Comparison of ENCODE assay signal across 8 cellular contexts in genomic region chr1:220879090-220879508, GRCh38. TPM values are rescaled to one million over a fixed set of nuclear protein-coding genes. Genes with fewer than 3 reads are reported as not detected.
A peak's percentile ranks its signal among the peaks of the same experiment; 100 is the strongest.
DNase-seq lines count a peak whose midpoint lies in the region; ATAC-seq and TF ChIP-seq lines count a peak whose summit lies in the region.

Gene HLX (plus strand): TSS chr1:220879443. CDS start chr1:220879858, 415 bp downstream.

- peaks cover 34% of the 10 kb centered on the region for H3K4me1 Mint-ChIP-seq in activated CD4-positive, alpha-beta memory T cell treated with anti-CD3 and anti-CD28 coated beads for 36 hours (ENCODE audit: low read depth)
- H3K4me1 Mint-ChIP-seq in type B pancreatic cell (ENCODE audit: unreplicated experiment) = peaks cover 28% of the 10 kb centered on the region

- H3K9me3 ChIP-seq in fibroblast of lung (ENCODE audit: control insufficient read depth, insufficient read depth, low read depth, low read length) = no peaks in the 10 kb centered on the region
- H3K9me3 ChIP-seq in mucosa of rectum (ENCODE audit: control insufficient read depth in 2 of 2, low read length in 2 of 2) = no peaks in the 10 kb centered on the region

- ATAC-seq in activated CD4-positive, CD25-positive, alpha-beta regulatory T cell treated with anti-CD3 and anti-CD28 coated beads, Interleukin-2, amount 50 U/mL, for 24 hours = peak; percentile 47 to 55

- H3K9ac ChIP-seq in fibroblast of lung (ENCODE audit: insufficient read depth, low read length) (peak within 1 kb of the TSS; percentile 84), mucosa of rectum (ENCODE audit: low read depth in 1 of 2, low read length in 2 of 2) (peak within 1 kb of the TSS; percentile 65 to 70)

- peaks cover 2% of the 10 kb centered on the region for H3K36me3 Mint-ChIP-seq in activated CD4-positive, alpha-beta memory T cell treated with anti-CD3 and anti-CD28 coated beads for 36 hours
- no peaks in the 10 kb centered on the region for H3K36me3 Mint-ChIP-seq in type B pancreatic cell

- no peaks in the 10 kb centered on the region for H4K20me1 ChIP-seq in fibroblast of lung (ENCODE audit: control insufficient read depth, extremely low read depth, insufficient read depth, low read length)

- intact Hi-C loops in activated CD4-positive, alpha-beta memory T cell treated with anti-CD3 and anti-CD28 coated beads for 36 hours (cut with micrococcal nuclease) = loop anchor here (2.0 kb wide), 2 partner anchors 14 to 560 kb away; no protein-coding TSS in a partner anchor

- H3K36me3 ChIP-seq in fibroblast of lung (ENCODE audit: control insufficient read depth, insufficient read depth, low read length) (peaks cover 9% of the 10 kb centered on the region), mucosa of rectum (ENCODE audit: control insufficient read depth in 2 of 2, insufficient read depth in 2 of 2, low read length in 2 of 2) (no peaks in the 10 kb centered on the region)

- H3K9me3 Mint-ChIP-seq in activated CD4-positive, alpha-beta memory T cell treated with anti-CD3 and anti-CD28 coated beads for 36 hours = no peaks in the 10 kb centered on the region
- H3K9me3 Mint-ChIP-seq in type B pancreatic cell = no peaks in the 10 kb centered on the region

- H3K79me2 ChIP-seq in fibroblast of lung (ENCODE audit: control insufficient read depth, insufficient read depth, low read length) = peaks cover 27% of the 10 kb centered on the region

- H3K27ac ChIP-seq in fibroblast of lung (ENCODE audit: insufficient read depth, low read length) (peak within 1 kb of the TSS; percentile 84), mucosa of rectum (ENCODE audit: low read depth in 2 of 2, low read length in 2 of 2) (peak within 1 kb of the TSS; percentile 88 to 89)

- TF ChIP-seq CTCF in fibroblast of lung (conservative IDR thresholded peaks at IDR 0.05 in 1 of 2, IDR thresholded peaks at IDR 0.05 in 1 of 2; ENCODE audit: low read depth in 1 of 2, low read length in 2 of 2) (no peak), type B pancreatic cell (conservative IDR thresholded peaks at IDR 0.05) (no peak)

- peak within 1 kb of the TSS; percentile 71 to 95 (median 86) for H3K4me3 ChIP-seq in fibroblast of lung (replicated peaks in 1 of 4; ENCODE audit: control extremely low read depth in 1 of 4, insufficient read depth in 1 of 4, low read depth in 3 of 4, low read length in 4 of 4)
- H3K4me3 ChIP-seq in mucosa of rectum (ENCODE audit: low read length in 2 of 2) = peak within 1 kb of the TSS; percentile 60 to 75

- DNase-seq in activated CD4-positive, CD25-positive, alpha-beta regulatory T cell (lab: John Stamatoyannopoulos, UW) = no peak
- peak; percentile 78 for DNase-seq in H4 (ENCODE audit: low spot score)
- DNase-seq in LoVo (ENCODE audit: low spot score) = peak; percentile 65
- peak; percentile 39 for DNase-seq in activated CD4-positive, alpha-beta memory T cell treated with anti-CD3 and anti-CD28 coated beads for 36 hours
- DNase-seq in fibroblast of lung (ENCODE audit: low read depth in 2 of 2) = peak; percentile 89 to 95
- no peak for DNase-seq in type B pancreatic cell (ENCODE audit: extremely low spot score, unreplicated experiment)

- H2AFZ ChIP-seq in fibroblast of lung (ENCODE audit: low read length) = peak within 1 kb of the TSS; percentile 72

- CTCF ChIA-PET in activated CD4-positive, alpha-beta memory T cell treated with anti-CD3 and anti-CD28 coated beads for 36 hours (lab: Charles Lee) = interaction anchor here (1.3 kb wide), 1 partner anchor 325 kb away, joined by 4 read pairs; no protein-coding TSS in a partner anchor

- H3K4me2 ChIP-seq in fibroblast of lung (ENCODE audit: extremely low read depth, insufficient read depth, low read length) = peak within 1 kb of the TSS; percentile 91

- H3K4me1 ChIP-seq in fibroblast of lung (ENCODE audit: control insufficient read depth, extremely low read depth, insufficient read depth, low read length) (peaks cover 13% of the 10 kb centered on the region), mucosa of rectum (ENCODE audit: control insufficient read depth in 2 of 2, insufficient read depth in 2 of 2, low read length in 2 of 2) (peaks cover 9 to 16% of the 10 kb centered on the region in 2 donors)

- POLR2A ChIA-PET in activated CD4-positive, alpha-beta memory T cell treated with anti-CD3 and anti-CD28 coated beads for 36 hours (lab: Charles Lee) = interaction anchor here (0.6 kb wide), 1 partner anchor 17 kb away, joined by 4 read pairs; no protein-coding TSS in a partner anchor

- peak within 1 kb of the TSS; percentile 50 for H3K4me3 Mint-ChIP-seq in activated CD4-positive, alpha-beta memory T cell treated with anti-CD3 and anti-CD28 coated beads for 36 hours
- peak within 1 kb of the TSS; percentile 84 for H3K4me3 Mint-ChIP-seq in type B pancreatic cell

- no peak within 1 kb of the TSS for H3K27ac Mint-ChIP-seq in activated CD4-positive, alpha-beta memory T cell treated with anti-CD3 and anti-CD28 coated beads for 36 hours
- peak within 1 kb of the TSS; percentile 69 for H3K27ac Mint-ChIP-seq in type B pancreatic cell

- peaks cover 74% of the 10 kb centered on the region for H3K27me3 Mint-ChIP-seq in activated CD4-positive, alpha-beta memory T cell treated with anti-CD3 and anti-CD28 coated beads for 36 hours
- H3K27me3 Mint-ChIP-seq in type B pancreatic cell = peaks cover 95% of the 10 kb centered on the region

- H3K27me3 ChIP-seq in fibroblast of lung (ENCODE audit: control insufficient read depth, insufficient read depth, low read length) (no peaks in the 10 kb centered on the region), mucosa of rectum (ENCODE audit: control insufficient read depth in 2 of 2, insufficient read depth in 2 of 2, low read length in 2 of 2) (peaks cover 12 to 27% of the 10 kb centered on the region in 2 donors)

RNA-seq across cellular contexts. Expression of gene HLX, which starts in this region (rescaled TPM):
- 2.6 and 3.0 TPM in 2 replicates for total RNA-seq in H4 (2014; rRNA removed; shearing (Covaris generic))
- under 1 TPM in 1 of 2 experiments, not detected in 1; 0.19 TPM for total RNA-seq in activated CD4-positive, alpha-beta memory T cell treated with anti-CD3 and anti-CD28 coated beads for 36 hours
- total RNA-seq in fibroblast of lung (22.3 and 25.2 TPM in 2 replicates), type B pancreatic cell (ENCODE audit: low replicate concordance) (0.64 and 2.3 TPM in 2 replicates)
- polyA plus RNA-seq in fibroblast of lung = 5.4 and 8.2 TPM in 2 replicates
- 11.6 and 14.7 TPM in 2 replicates for polyA plus RNA-seq in fibroblast of lung (2012)
- polyA minus RNA-seq in fibroblast of lung (ENCODE audit: low replicate concordance) = 8.4 and 12.3 TPM in 2 replicates

Comparison
In these comparisons a context has a peak if more than half of its experiments do, and no peak if none do; other contexts are left out.
1. Peak in DNase-seq in activated CD4-positive, alpha-beta memory T cell treated with anti-CD3 and anti-CD28 coated beads for 36 hours; RNA of the gene not detected or under 1 TPM.
2. DNase-seq: peak in H4 (single experiment), LoVo (single experiment) and fibroblast of lung (2 of 2); none in activated CD4-positive, CD25-positive, alpha-beta regulatory T cell (0 of 4) and type B pancreatic cell (single experiment).